1 cellular context compared by ENCODE assay signal in genomic region chr12:95746062-95746461, GRCh38. TPM values are rescaled to one million over a fixed set of nuclear protein-coding genes. Genes with fewer than 3 reads are reported as not detected.
"Had no signal": no experiment of that assay in that cellular context is flagged by ENCODE, and none has a peak within 500 bp of the region (broad histone marks: within the 10 kb centered on the region; RNA-seq: fewer than 3 reads in every experiment).

No MANE protein-coding gene starts in this region.

RNA-seq across cellular contexts. Expression of gene NTN4, which starts 44.5 kb away (rescaled TPM):
- total RNA-seq: OCI-LY7 had no signal
